12 cellular contexts compared by ENCODE assay signal in genomic region chr6:40586369-40586768, GRCh38. TPM values are rescaled to one million over a fixed set of nuclear protein-coding genes. Genes with fewer than 3 reads are reported as not detected.
DNase-seq lines count a peak whose midpoint lies in the region; ATAC-seq and TF ChIP-seq lines count a peak whose summit lies in the region.
"Had no signal": no experiment of that assay in that cellular context is flagged by ENCODE, and none has a peak within 500 bp of the region (broad histone marks: within the 10 kb centered on the region; RNA-seq: fewer than 3 reads in every experiment).

No MANE protein-coding gene starts in this region.

- CTCF ChIA-PET in HEK293 (lab: Yijun Ruan, JAX): interaction anchor here (0.6 to 2.3 kb wide), 7 partner anchors 12 to 301 kb away, joined by 3 to 15 read pairs (median 3); no protein-coding TSS in a partner anchor

- H3K27ac ChIP-seq in HEK293 (ENCODE audit: extremely low read depth, low read depth, low read length): no peak overlapping the region
- H3K27ac ChIP-seq in coronary artery: no peak overlapping the region
- H3K27ac ChIP-seq: 22Rv1 had no signal

- TF ChIP-seq CTCF in HEK293 (tag by site-specific recombination; IDR thresholded peaks at IDR 0.05) (no peak), coronary artery (IDR thresholded peaks at IDR 0.05) (no peak), osteocyte (IDR thresholded peaks at IDR 0.05) (no peak)

- H3K4me1 ChIP-seq in HEK293 (ENCODE audit: control insufficient read depth, insufficient read depth, low read length): no peaks in the 10 kb centered on the region; the same call in 1 of the 2 replicates

- H3K4me3 ChIP-seq in HEK293 (ENCODE audit: low read depth, low read length) (peak overlapping the region; percentile 55; the same call in 1 of the 2 replicates), coronary artery (peak overlapping the region; percentile 74)

- ATAC-seq in GM18502 (IDR thresholded peaks at IDR 0.05; ENCODE audit: poor library complexity, unreplicated experiment) (no peak), HG03097 (IDR thresholded peaks at IDR 0.05; ENCODE audit: low FRiP score, unreplicated experiment) (no peak), HG03520 (IDR thresholded peaks at IDR 0.05; ENCODE audit: unreplicated experiment) (no peak)

- DNase-seq in DMS153 treated with DMSO at 0.1 percent for 48 hours (lab: John Stamatoyannopoulos, UW; ENCODE audit: unreplicated experiment): peak; percentile 50
- no peak for DNase-seq in DMS153 (lab: John Stamatoyannopoulos, UW)
- DNase-seq in coronary artery (ENCODE audit: low spot score): no peak
- DNase-seq in osteocyte (ENCODE audit: extremely low spot score, unreplicated experiment): no peak

- H3K4me3 Mint-ChIP-seq in osteocyte (ENCODE audit: unreplicated experiment): peak overlapping the region; percentile 38

- H3K36me3 Mint-ChIP-seq in osteocyte (ENCODE audit: unreplicated experiment): no peaks in the 10 kb centered on the region

- H3K4me1 Mint-ChIP-seq in osteocyte (ENCODE audit: unreplicated experiment): peaks cover 8% of the 10 kb centered on the region

- no peaks in the 10 kb centered on the region for H3K9me3 Mint-ChIP-seq in osteocyte (ENCODE audit: unreplicated experiment)

- no peaks in the 10 kb centered on the region for H3K36me3 ChIP-seq in HEK293 (ENCODE audit: control insufficient read depth in 2 of 2, insufficient read depth in 1 of 2, low read length in 2 of 2)

- no peak overlapping the region for H3K27ac Mint-ChIP-seq in osteocyte (ENCODE audit: unreplicated experiment)

- H3K9me3 ChIP-seq in HEK293 (ENCODE audit: control insufficient read depth, insufficient read depth, low read depth, low read length): no peaks in the 10 kb centered on the region

- H3K27me3 Mint-ChIP-seq in osteocyte (ENCODE audit: unreplicated experiment): peaks cover 36% of the 10 kb centered on the region

- POLR2A ChIA-PET in HEK293 (lab: Yijun Ruan, JAX): no interaction called here

TF ChIP-seq in HEK293, 187 proteins besides CTCF, POLR2A, EP300 and RAD21:
- TF ChIP-seq PRDM2 (tag by site-specific recombination; IDR thresholded peaks at IDR 0.05; ENCODE audit: borderline replicate concordance) (no peak), ZFHX2 (tag by site-specific recombination; conservative IDR thresholded peaks at IDR 0.05) (no peak), BCL11B (tag by site-specific recombination; IDR thresholded peaks at IDR 0.05; ENCODE audit: low read depth) (no peak), ZSCAN30 (tag by site-specific recombination; IDR thresholded peaks at IDR 0.05) (no peak), ZNF555 (tag by site-specific recombination; conservative IDR thresholded peaks at IDR 0.05) (no peak), FEZF1 (tag by site-specific recombination; IDR thresholded peaks at IDR 0.05) (no peak), ZSCAN4 (tag by site-specific recombination; IDR thresholded peaks at IDR 0.05) (no peak), ZNF280C (tag by site-specific recombination; IDR thresholded peaks at IDR 0.05) (no peak), ZIC2 (tag by site-specific recombination; IDR thresholded peaks at IDR 0.05) (no peak), KLF16 (tag by site-specific recombination; IDR thresholded peaks at IDR 0.05) (no peak), ZNF626 (tag by site-specific recombination; IDR thresholded peaks at IDR 0.05) (no peak), IKZF3 (tag by site-specific recombination; IDR thresholded peaks at IDR 0.05) (no peak)

RNA-seq across cellular contexts. Expression of gene LRFN2, which starts 0.8 kb away (rescaled TPM):
- not detected in 2 replicates for total RNA-seq in osteocyte
- total RNA-seq: fibroblast of villous mesenchyme, HT1080, RPMI7951 had no signal
